1 cellular context compared by ENCODE assay signal in genomic region chr20:43007525-43007924, GRCh38.
TF ChIP-seq lines count a peak whose summit lies in the region.

No MANE protein-coding gene starts in this region.

TF ChIP-seq in liver, 16 proteins besides CTCF, POLR2A, EP300 and RAD21 (continued from another document):
- TF ChIP-seq ZBTB33 (IDR thresholded peaks at IDR 0.05), result no peak
